7 cellular contexts compared by ENCODE assay signal in genomic region chr6:138288428-138289085, GRCh38.
DNase-seq lines count a peak whose midpoint lies in the region; TF ChIP-seq lines count a peak whose summit lies in the region.
"Not testable (repeated sequence)": the region's sequence is repeated elsewhere in the genome, so short reads cannot be mapped to it uniquely, and the experiment has no call there.

No MANE protein-coding gene starts in this region.

- H3K4me1 ChIP-seq in PC-9 (replicated peaks; ENCODE audit: insufficient read depth), result peaks cover 21% of the 10 kb centered on the region
- H3K4me1 ChIP-seq in adipocyte (ENCODE audit: control insufficient read depth, insufficient read depth, low read length), result not testable (repeated sequence)

- CTCF ChIA-PET in BJ (lab: Yijun Ruan, JAX), result interaction anchor here (0.6 to 1.3 kb wide), 4 partner anchors 9 to 174 kb away, joined by 3 to 4 read pairs (median 4); no protein-coding TSS in a partner anchor
- CTCF ChIA-PET in PC-9 (lab: Charles Lee), result not testable (repeated sequence)

- H3K27ac Mint-ChIP-seq in HFFc6, result peak overlapping the region; percentile 74; the same call in 1 of the 2 replicates

- H3K4me1 Mint-ChIP-seq in HFFc6 (ENCODE audit: low read depth), result peaks cover 55% of the 10 kb centered on the region

- not testable (repeated sequence) for H3K36me3 ChIP-seq in BJ (ENCODE audit: control insufficient read depth, insufficient read depth, low read length); adipocyte (ENCODE audit: control insufficient read depth, insufficient read depth, low read length, severe bottlenecking)
- peaks cover 38% of the 10 kb centered on the region for H3K36me3 ChIP-seq in PC-9 (ENCODE audit: low read depth)

- not testable (repeated sequence) for H3K9me3 ChIP-seq in PC-9 (ENCODE audit: insufficient read depth, low read depth); adipocyte (ENCODE audit: control insufficient read depth, low read length)

- not testable (repeated sequence) for H4K20me1 ChIP-seq in PC-9 (ENCODE audit: insufficient read depth)

- not testable (repeated sequence) for H3K9me2 ChIP-seq in PC-9 (ENCODE audit: insufficient read depth)

- H3K9ac ChIP-seq in adipocyte (ENCODE audit: low read length), result not testable (repeated sequence)

- not testable (repeated sequence) for H3K9me3 Mint-ChIP-seq in HFFc6

- not testable (repeated sequence) for H3K27me3 ChIP-seq in BJ (ENCODE audit: control insufficient read depth, insufficient read depth, low read length); PC-9 (ENCODE audit: insufficient read depth, low read depth); adipocyte (replicated peaks; ENCODE audit: control insufficient read depth, insufficient read depth, low read length)

- H3K27ac ChIP-seq in PC-9, result peak overlapping the region; percentile 83

- not testable (repeated sequence) for H3K36me3 Mint-ChIP-seq in HFFc6 (ENCODE audit: low read depth)

- H3K4me3 ChIP-seq in BJ (ENCODE audit: low read depth, low read length); PC-9; adipocyte (ENCODE audit: low read length); foreskin fibroblast (ENCODE audit: low read depth in 1 of 2, low read length in 2 of 2): not testable (repeated sequence)

- not testable (repeated sequence) for H3K79me2 ChIP-seq in PC-9 (ENCODE audit: low read depth)

- not testable (repeated sequence) for TF ChIP-seq CTCF in BJ (IDR thresholded peaks at IDR 0.05; ENCODE audit: insufficient read depth, low read depth, low read length); HFFc6 (IDR thresholded peaks at IDR 0.05); PC-9 (conservative IDR thresholded peaks at IDR 0.05); foreskin fibroblast (IDR thresholded peaks at IDR 0.05; ENCODE audit: low read depth, low read length)

- BruUV-seq in PC-9 (replicated peaks; lab: Mats Ljungman, UMichigan), result TSS peak; percentile 23

- H3F3A ChIP-seq in PC-9 (ENCODE audit: insufficient read depth, low read depth), result peaks cover 13% of the 10 kb centered on the region; the same call in 1 of the 2 replicates

- peak overlapping the region; percentile 17 for H3K4me2 ChIP-seq in PC-9

- POLR2A ChIA-PET in BJ (lab: Charles Lee); PC-9 (lab: Charles Lee; ENCODE audit: unreplicated experiment): not testable (repeated sequence)

- intact Hi-C loops in PC-9 (cut with micrococcal nuclease; ENCODE audit: unreplicated experiment), result loop anchor here (2.0 kb wide), 1 partner anchor 116 kb away; the partner anchor contains the start of gene HEBP2

- peak overlapping the region; percentile 22; the same call in 1 of the 2 replicates for H3K4me3 Mint-ChIP-seq in HFFc6

- H3K27me3 Mint-ChIP-seq in HFFc6 (ENCODE audit: insufficient read depth), result not testable (repeated sequence)

- not testable (repeated sequence) for H2AFZ ChIP-seq in PC-9

- DNase-seq in BJ (ENCODE audit: low read depth) (peak; percentile 95), HFFc6 (peak; percentile 96), PC-9 (peak; percentile 41 to 95), adipocyte (ENCODE audit: low read depth) (peak; percentile 73), dedifferentiated amniotic fluid mesenchymal stem cell (ENCODE audit: extremely low spot score) (peak; percentile 82), foreskin fibroblast (peak; percentile 81 to 90), non-pigmented ciliary epithelial cell (ENCODE audit: low read depth) (peak; percentile 93)
